In the genomic region with DNA sequence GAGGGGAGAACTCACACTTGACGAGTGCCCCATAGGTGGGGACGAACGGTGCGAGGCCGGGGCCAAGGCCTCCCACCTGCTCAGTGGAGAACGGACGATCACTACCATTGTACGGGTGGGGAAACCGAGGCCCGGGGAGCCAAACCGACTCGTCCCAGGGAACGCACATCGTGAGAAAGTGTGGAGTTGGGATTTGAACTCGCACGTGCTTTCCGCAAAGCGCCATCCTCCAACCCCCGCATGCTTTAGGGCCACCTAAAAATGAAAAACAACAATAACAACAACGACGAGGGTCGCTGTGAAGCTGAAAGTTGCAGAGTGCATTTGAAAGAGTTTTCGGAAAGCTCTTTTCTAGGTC, we compare ENCODE assay signal across 2 cellular contexts.
TF ChIP-seq lines count a peak whose summit lies in the region.

No MANE protein-coding gene starts in this region.

TF ChIP-seq in GM12878, 131 proteins besides CTCF, POLR2A, EP300 and RAD21:
- TF ChIP-seq MTA3 (IDR thresholded peaks at IDR 0.05; ENCODE audit: borderline replicate concordance, low read length) (peak; percentile 73; the same call in 1 of the 2 replicates), GABPA (IDR thresholded peaks at IDR 0.05; ENCODE audit: low read depth) (no peak), SIN3A (IDR thresholded peaks at IDR 0.05; ENCODE audit: low read depth, low read length) (peak; percentile 35; the same call in 1 of the 2 replicates), ETV6 (conservative IDR thresholded peaks at IDR 0.05 in 1 of 2, IDR thresholded peaks at IDR 0.05 in 1 of 2; ENCODE audit: borderline replicate concordance in 1 of 2, low read depth in 1 of 2) (peak in 1 of 2 experiments; percentile 2; a peak in 1 of 4 replicates), FOXM1 (IDR thresholded peaks at IDR 0.05; ENCODE audit: low read depth, low read length) (0 out of 2 replicates have a peak, but pooled peaks have one; percentile 12), TARDBP (IDR thresholded peaks at IDR 0.05; ENCODE audit: borderline replicate concordance) (0 out of 2 replicates have a peak, but pooled peaks have one; percentile 5), POLR2AphosphoS5 (IDR thresholded peaks at IDR 0.05; ENCODE audit: low read length) (peak; percentile 0; the same call in 1 of the 2 replicates), BHLHE40 (IDR thresholded peaks at IDR 0.05; ENCODE audit: borderline replicate concordance in 1 of 2, low read depth in 2 of 2, low read length in 1 of 2) (peak; percentile 56 to 81; a peak in 2 of 4 replicates)
- TF ChIP-seq, protein P1, sequence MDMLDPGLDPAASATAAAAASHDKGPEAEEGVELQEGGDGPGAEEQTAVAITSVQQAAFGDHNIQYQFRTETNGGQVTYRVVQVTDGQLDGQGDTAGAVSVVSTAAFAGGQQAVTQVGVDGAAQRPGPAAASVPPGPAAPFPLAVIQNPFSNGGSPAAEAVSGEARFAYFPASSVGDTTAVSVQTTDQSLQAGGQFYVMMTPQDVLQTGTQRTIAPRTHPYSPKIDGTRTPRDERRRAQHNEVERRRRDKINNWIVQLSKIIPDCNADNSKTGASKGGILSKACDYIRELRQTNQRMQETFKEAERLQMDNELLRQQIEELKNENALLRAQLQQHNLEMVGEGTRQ (IDR thresholded peaks at IDR 0.05; ENCODE audit: borderline replicate concordance, low read depth, low read length), result no peak
- TF ChIP-seq, protein P2, sequence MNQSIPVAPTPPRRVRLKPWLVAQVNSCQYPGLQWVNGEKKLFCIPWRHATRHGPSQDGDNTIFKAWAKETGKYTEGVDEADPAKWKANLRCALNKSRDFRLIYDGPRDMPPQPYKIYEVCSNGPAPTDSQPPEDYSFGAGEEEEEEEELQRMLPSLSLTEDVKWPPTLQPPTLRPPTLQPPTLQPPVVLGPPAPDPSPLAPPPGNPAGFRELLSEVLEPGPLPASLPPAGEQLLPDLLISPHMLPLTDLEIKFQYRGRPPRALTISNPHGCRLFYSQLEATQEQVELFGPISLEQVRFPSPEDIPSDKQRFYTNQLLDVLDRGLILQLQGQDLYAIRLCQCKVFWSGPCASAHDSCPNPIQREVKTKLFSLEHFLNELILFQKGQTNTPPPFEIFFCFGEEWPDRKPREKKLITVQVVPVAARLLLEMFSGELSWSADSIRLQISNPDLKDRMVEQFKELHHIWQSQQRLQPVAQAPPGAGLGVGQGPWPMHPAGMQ (IDR thresholded peaks at IDR 0.05; ENCODE audit: borderline replicate concordance), result no peak
- TF ChIP-seq, protein P3, sequence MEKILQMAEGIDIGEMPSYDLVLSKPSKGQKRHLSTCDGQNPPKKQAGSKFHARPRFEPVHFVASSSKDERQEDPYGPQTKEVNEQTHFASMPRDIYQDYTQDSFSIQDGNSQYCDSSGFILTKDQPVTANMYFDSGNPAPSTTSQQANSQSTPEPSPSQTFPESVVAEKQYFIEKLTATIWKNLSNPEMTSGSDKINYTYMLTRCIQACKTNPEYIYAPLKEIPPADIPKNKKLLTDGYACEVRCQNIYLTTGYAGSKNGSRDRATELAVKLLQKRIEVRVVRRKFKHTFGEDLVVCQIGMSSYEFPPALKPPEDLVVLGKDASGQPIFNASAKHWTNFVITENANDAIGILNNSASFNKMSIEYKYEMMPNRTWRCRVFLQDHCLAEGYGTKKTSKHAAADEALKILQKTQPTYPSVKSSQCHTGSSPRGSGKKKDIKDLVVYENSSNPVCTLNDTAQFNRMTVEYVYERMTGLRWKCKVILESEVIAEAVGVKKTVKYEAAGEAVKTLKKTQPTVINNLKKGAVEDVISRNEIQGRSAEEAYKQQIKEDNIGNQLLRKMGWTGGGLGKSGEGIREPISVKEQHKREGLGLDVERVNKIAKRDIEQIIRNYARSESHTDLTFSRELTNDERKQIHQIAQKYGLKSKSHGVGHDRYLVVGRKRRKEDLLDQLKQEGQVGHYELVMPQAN (conservative IDR thresholded peaks at IDR 0.05), result 0 out of 2 replicates have a peak, but pooled peaks have one; percentile 29

TF ChIP-seq in liver, 16 proteins besides CTCF, POLR2A, EP300 and RAD21:
- TF ChIP-seq, protein P4, sequence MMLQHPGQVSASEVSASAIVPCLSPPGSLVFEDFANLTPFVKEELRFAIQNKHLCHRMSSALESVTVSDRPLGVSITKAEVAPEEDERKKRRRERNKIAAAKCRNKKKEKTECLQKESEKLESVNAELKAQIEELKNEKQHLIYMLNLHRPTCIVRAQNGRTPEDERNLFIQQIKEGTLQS (IDR thresholded peaks at IDR 0.05), result no peak
- TF ChIP-seq RXRA (IDR thresholded peaks at IDR 0.05), result no peak
- no peak for TF ChIP-seq FOXA1 (IDR thresholded peaks at IDR 0.05)
- TF ChIP-seq FOXA2 (IDR thresholded peaks at IDR 0.05), result no peak
- no peak for TF ChIP-seq HNF4G (IDR thresholded peaks at IDR 0.05)
- TF ChIP-seq, protein P5, sequence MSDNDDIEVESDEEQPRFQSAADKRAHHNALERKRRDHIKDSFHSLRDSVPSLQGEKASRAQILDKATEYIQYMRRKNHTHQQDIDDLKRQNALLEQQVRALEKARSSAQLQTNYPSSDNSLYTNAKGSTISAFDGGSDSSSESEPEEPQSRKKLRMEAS (IDR thresholded peaks at IDR 0.05), result no peak
- TF ChIP-seq HNF4A (conservative IDR thresholded peaks at IDR 0.05), result no peak
- TF ChIP-seq, protein P6, sequence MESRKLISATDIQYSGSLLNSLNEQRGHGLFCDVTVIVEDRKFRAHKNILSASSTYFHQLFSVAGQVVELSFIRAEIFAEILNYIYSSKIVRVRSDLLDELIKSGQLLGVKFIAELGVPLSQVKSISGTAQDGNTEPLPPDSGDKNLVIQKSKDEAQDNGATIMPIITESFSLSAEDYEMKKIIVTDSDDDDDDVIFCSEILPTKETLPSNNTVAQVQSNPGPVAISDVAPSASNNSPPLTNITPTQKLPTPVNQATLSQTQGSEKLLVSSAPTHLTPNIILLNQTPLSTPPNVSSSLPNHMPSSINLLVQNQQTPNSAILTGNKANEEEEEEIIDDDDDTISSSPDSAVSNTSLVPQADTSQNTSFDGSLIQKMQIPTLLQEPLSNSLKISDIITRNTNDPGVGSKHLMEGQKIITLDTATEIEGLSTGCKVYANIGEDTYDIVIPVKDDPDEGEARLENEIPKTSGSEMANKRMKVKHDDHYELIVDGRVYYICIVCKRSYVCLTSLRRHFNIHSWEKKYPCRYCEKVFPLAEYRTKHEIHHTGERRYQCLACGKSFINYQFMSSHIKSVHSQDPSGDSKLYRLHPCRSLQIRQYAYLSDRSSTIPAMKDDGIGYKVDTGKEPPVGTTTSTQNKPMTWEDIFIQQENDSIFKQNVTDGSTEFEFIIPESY (IDR thresholded peaks at IDR 0.05), result no peak
- TF ChIP-seq, protein P7, sequence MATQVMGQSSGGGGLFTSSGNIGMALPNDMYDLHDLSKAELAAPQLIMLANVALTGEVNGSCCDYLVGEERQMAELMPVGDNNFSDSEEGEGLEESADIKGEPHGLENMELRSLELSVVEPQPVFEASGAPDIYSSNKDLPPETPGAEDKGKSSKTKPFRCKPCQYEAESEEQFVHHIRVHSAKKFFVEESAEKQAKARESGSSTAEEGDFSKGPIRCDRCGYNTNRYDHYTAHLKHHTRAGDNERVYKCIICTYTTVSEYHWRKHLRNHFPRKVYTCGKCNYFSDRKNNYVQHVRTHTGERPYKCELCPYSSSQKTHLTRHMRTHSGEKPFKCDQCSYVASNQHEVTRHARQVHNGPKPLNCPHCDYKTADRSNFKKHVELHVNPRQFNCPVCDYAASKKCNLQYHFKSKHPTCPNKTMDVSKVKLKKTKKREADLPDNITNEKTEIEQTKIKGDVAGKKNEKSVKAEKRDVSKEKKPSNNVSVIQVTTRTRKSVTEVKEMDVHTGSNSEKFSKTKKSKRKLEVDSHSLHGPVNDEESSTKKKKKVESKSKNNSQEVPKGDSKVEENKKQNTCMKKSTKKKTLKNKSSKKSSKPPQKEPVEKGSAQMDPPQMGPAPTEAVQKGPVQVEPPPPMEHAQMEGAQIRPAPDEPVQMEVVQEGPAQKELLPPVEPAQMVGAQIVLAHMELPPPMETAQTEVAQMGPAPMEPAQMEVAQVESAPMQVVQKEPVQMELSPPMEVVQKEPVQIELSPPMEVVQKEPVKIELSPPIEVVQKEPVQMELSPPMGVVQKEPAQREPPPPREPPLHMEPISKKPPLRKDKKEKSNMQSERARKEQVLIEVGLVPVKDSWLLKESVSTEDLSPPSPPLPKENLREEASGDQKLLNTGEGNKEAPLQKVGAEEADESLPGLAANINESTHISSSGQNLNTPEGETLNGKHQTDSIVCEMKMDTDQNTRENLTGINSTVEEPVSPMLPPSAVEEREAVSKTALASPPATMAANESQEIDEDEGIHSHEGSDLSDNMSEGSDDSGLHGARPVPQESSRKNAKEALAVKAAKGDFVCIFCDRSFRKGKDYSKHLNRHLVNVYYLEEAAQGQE (IDR thresholded peaks at IDR 0.05), result no peak
- TF ChIP-seq EGR1 (IDR thresholded peaks at IDR 0.05; ENCODE audit: low read depth in 2 of 2), result no peak
- TF ChIP-seq YY1 (IDR thresholded peaks at IDR 0.05), result no peak
- TF ChIP-seq TAF1 (conservative IDR thresholded peaks at IDR 0.05), result no peak
- no peak for TF ChIP-seq JUND (IDR thresholded peaks at IDR 0.05)
- no peak for TF ChIP-seq GABPA (IDR thresholded peaks at IDR 0.05 in 1 of 2, conservative IDR thresholded peaks at IDR 0.05 in 1 of 2)
- no peak for TF ChIP-seq NR2F2 (IDR thresholded peaks at IDR 0.05)
